Comparison of ENCODE assay signal across 26 cellular contexts in genomic region chr10:95331596-95332130, GRCh38. TPM values are rescaled to one million over a fixed set of nuclear protein-coding genes. Genes with fewer than 3 reads are reported as not detected.
DNase-seq lines count a peak whose midpoint lies in the region; ATAC-seq and TF ChIP-seq lines count a peak whose summit lies in the region.
"Had no signal": no experiment of that assay in that cellular context is flagged by ENCODE, and none has a peak within 500 bp of the region (broad histone marks: within the 10 kb centered on the region; RNA-seq: fewer than 3 reads in every experiment).

No MANE protein-coding gene starts in this region.

- H3K9me3 ChIP-seq in T-helper 17 cell (ENCODE audit: control insufficient read depth, low read length, poor library complexity, severe bottlenecking): no peaks in the 10 kb centered on the region
- H3K9me3 ChIP-seq in right lobe of liver: no peaks in the 10 kb centered on the region
- H3K9me3 ChIP-seq in stomach: no peaks in the 10 kb centered on the region
- no peaks in the 10 kb centered on the region for H3K9me3 ChIP-seq in testis

- H3K4me3 Mint-ChIP-seq in T-helper 17 cell: no peak overlapping the region
- H3K4me3 Mint-ChIP-seq: CD4-positive, alpha-beta T cell had no signal

- H3K4me1 Mint-ChIP-seq in T-helper 17 cell: peaks cover 3% of the 10 kb centered on the region

- H3K4me3 ChIP-seq in right lobe of liver: no peak overlapping the region
- H3K4me3 ChIP-seq in stomach: no peak overlapping the region
- no peak overlapping the region for H3K4me3 ChIP-seq in testis
- H3K4me3 ChIP-seq: SK-N-MC had no signal

- no peak for ATAC-seq in T-helper 17 cell
- no peak for ATAC-seq in right lobe of liver
- no peak for ATAC-seq in HG02840 (IDR thresholded peaks at IDR 0.05; ENCODE audit: low FRiP score, unreplicated experiment)
- no peak for ATAC-seq in HG02870 (IDR thresholded peaks at IDR 0.05; ENCODE audit: unreplicated experiment)

- DNase-seq in T-helper 17 cell (no peak), right lobe of liver (no peak), stomach (no peak), AG08395 (ENCODE audit: low spot score) (no peak), testis (no peak)
- DNase-seq: CD4-positive, alpha-beta T cell; COR-L47; DMS 273 treated with DMSO at 0.1 percent for 48 hours; DMS79 treated with DMSO at 0.1 percent for 48 hours; GOT3; HCEC 1CT; MM.1S; NCI-H1048; NCI-H1417 treated with DMSO at 0.1 percent for 48 hours; NCI-H187; NCI-H2227 treated with DMSO at 0.1 percent for 48 hours; NCI-H510A; NCI-H774; NK-92 treated with Interleukin-12 subunit alpha and Interleukin-12 subunit beta, amount 100 ng/mL, for 24 hours; SHP77 treated with DMSO at 0.1 percent for 48 hours had no signal

- TF ChIP-seq CTCF in C4-2B (conservative IDR thresholded peaks at IDR 0.05) (no peak), right lobe of liver (IDR thresholded peaks at IDR 0.05) (no peak), stomach (IDR thresholded peaks at IDR 0.05) (no peak), testis (IDR thresholded peaks at IDR 0.05) (no peak)

- peaks cover 0 to 26% (median 13%) of the 10 kb centered on the region in 4 donors for H3K4me1 ChIP-seq in right lobe of liver
- peaks cover 22 to 85% (median 51%) of the 10 kb centered on the region in 4 donors for H3K4me1 ChIP-seq in stomach
- H3K4me1 ChIP-seq in testis: no peaks in the 10 kb centered on the region

- intact Hi-C loops in right lobe of liver (cut with DNase I): no loop called here
- intact Hi-C loops in stomach (cut with DNase I; ENCODE audit: low total_unique reads): no loop called here
- intact Hi-C loops in testis (cut with DNase I; ENCODE audit: low total_unique reads): no loop called here

- TF ChIP-seq EP300 in stomach (IDR thresholded peaks at IDR 0.05): no peak

- H3K36me3 Mint-ChIP-seq in T-helper 17 cell (ENCODE audit: low read depth): no peaks in the 10 kb centered on the region

- H3K36me3 ChIP-seq in right lobe of liver (peaks cover 0 to 5% (median 0%) of the 10 kb centered on the region in 4 donors), stomach (peaks cover 12 to 82% (median 41%) of the 10 kb centered on the region in 4 donors), testis (ENCODE audit: low read depth, missing control alignments) (no peaks in the 10 kb centered on the region)

- peak overlapping the region; percentile 68; the same call in 1 of the 2 replicates for H3K27ac ChIP-seq in C4-2B
- peak overlapping the region; percentile 2 to 41 (median 24) for H3K27ac ChIP-seq in right lobe of liver
- H3K27ac ChIP-seq in stomach: peak overlapping the region in 4 of 5 donors; percentile 65 to 92 (median 88)
- no peak overlapping the region for H3K27ac ChIP-seq in testis
- H3K27ac ChIP-seq: RWPE1, SK-N-MC had no signal

- H3K27ac Mint-ChIP-seq in T-helper 17 cell: peak overlapping the region; percentile 8
- H3K27ac Mint-ChIP-seq: CD4-positive, alpha-beta T cell had no signal

- TF ChIP-seq POLR2A in right lobe of liver (IDR thresholded peaks at IDR 0.05) (no peak), stomach (IDR thresholded peaks at IDR 0.05) (no peak), testis (IDR thresholded peaks at IDR 0.05) (no peak)

- 75% methylated on average over 3 of the region's 3 CpGs for WGBS in right lobe of liver (ENCODE audit: insufficient coverage, low coverage, low lambda C conversion rate, missing lambda C conversion rate)
- WGBS in stomach, 5 donors: 87 to 96% (median 89%) methylated on average over 3 of the region's 3 CpGs
- WGBS in testis, 2 donors: 87 to 88% methylated on average over 3 of the region's 3 CpGs

- peaks cover 20% of the 10 kb centered on the region for H3K27me3 Mint-ChIP-seq in T-helper 17 cell
- H3K27me3 Mint-ChIP-seq: CD4-positive, alpha-beta T cell had no signal

- H3K27me3 ChIP-seq in right lobe of liver (no peaks in the 10 kb centered on the region), stomach (no peaks in the 10 kb centered on the region), testis (no peaks in the 10 kb centered on the region)

RNA-seq across cellular contexts. Expression of gene PDLIM1, which starts 40.9 kb away (rescaled TPM):
- total RNA-seq in T-helper 17 cell (10 to 100 TPM in 1 of 2 donors, 1 to 10 TPM in 1; 8.3 to 44.4 TPM), right lobe of liver (100 to 1,000 TPM in 1 of 6 experiments, 10 to 100 TPM in 5; 63.9 to 105 (median 82.1) TPM), stomach (100 to 1,000 TPM in 2 of 5 donors, 10 to 100 TPM in 3; 41.7 to 231 (median 83.9) TPM), testis (10 to 100 TPM; 14.9 to 23.5 TPM)
- polyA plus RNA-seq in stomach (100 to 1,000 TPM; 168 to 289 (median 277) TPM), testis (ENCODE audit: insufficient read depth, low read depth, low replicate concordance) (64.3 TPM)
- total RNA-seq: G401 had no signal

Comparison
In these comparisons a context has a peak if more than half of its experiments do, and no peak if none do; other contexts are left out.
1. H3K27ac ChIP-seq: peak in C4-2B (single experiment), right lobe of liver (3 of 3) and stomach (4 of 5); none in testis (0 of 2).